ENCODE assay signal across 1 cellular context in the genomic region with DNA sequence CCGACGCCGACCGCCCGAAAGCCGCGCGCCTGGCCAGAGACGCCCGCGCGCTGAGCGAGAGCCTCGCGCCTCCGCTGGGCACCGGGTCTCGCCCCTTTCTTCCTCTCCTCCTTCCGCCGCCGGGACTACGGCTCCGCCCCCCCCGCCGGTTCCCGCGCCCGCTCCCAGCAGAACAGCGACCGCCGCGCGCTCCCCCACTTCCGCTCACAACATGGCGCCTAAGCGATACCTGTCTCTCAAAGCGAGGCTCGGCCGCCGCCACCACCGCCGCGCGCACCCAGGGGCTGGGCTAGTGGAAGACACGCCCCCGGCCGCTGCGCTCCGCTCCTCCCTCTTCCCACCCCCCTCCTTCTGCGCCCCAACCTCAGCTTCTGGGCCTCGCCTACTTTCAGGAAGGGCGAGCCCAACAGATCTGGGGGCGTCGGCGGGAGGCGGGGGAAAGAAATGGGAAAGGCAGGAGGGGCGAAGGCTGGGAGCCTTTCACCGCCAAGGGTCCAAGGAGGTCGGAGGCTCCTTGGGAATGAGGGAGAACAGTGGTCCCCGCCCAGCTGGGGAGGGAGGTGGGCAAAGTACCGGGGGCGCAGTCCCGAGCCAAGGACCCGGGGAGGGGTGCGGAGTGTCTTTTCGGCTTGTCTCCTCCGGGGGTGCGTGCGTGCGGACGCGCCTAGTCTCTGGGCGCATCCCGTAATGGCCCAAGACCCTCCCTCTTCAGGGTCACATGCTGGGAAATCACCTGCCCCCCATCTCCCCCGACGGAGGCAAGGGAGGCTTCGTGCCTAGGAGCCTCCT.
TF ChIP-seq lines count a peak whose summit lies in the region.

A gene (minus strand): TSS at position 100 of the 789 bp plus-strand sequence. CDS start 277 bp downstream, outside the sequence.

TF ChIP-seq in K562, 482 proteins besides CTCF, POLR2A, EP300 and RAD21 (continued from another document and continues in another):
- TF ChIP-seq, protein P1, sequence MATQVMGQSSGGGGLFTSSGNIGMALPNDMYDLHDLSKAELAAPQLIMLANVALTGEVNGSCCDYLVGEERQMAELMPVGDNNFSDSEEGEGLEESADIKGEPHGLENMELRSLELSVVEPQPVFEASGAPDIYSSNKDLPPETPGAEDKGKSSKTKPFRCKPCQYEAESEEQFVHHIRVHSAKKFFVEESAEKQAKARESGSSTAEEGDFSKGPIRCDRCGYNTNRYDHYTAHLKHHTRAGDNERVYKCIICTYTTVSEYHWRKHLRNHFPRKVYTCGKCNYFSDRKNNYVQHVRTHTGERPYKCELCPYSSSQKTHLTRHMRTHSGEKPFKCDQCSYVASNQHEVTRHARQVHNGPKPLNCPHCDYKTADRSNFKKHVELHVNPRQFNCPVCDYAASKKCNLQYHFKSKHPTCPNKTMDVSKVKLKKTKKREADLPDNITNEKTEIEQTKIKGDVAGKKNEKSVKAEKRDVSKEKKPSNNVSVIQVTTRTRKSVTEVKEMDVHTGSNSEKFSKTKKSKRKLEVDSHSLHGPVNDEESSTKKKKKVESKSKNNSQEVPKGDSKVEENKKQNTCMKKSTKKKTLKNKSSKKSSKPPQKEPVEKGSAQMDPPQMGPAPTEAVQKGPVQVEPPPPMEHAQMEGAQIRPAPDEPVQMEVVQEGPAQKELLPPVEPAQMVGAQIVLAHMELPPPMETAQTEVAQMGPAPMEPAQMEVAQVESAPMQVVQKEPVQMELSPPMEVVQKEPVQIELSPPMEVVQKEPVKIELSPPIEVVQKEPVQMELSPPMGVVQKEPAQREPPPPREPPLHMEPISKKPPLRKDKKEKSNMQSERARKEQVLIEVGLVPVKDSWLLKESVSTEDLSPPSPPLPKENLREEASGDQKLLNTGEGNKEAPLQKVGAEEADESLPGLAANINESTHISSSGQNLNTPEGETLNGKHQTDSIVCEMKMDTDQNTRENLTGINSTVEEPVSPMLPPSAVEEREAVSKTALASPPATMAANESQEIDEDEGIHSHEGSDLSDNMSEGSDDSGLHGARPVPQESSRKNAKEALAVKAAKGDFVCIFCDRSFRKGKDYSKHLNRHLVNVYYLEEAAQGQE (CRISPR knock-in tag; IDR thresholded peaks at IDR 0.05; ENCODE audit: low read depth): no peak
- TF ChIP-seq CAMTA2 (CRISPR knock-in tag; conservative IDR thresholded peaks at IDR 0.05) (no peak), IRF2 (CRISPR knock-in tag; IDR thresholded peaks at IDR 0.05) (no peak), ZNF384 (IDR thresholded peaks at IDR 0.05; ENCODE audit: low read depth, low read length) (no peak), NR1H2 (CRISPR knock-in tag; IDR thresholded peaks at IDR 0.05) (no peak), SLC30A9 (CRISPR knock-in tag; IDR thresholded peaks at IDR 0.05) (no peak), KLF1 (tag; IDR thresholded peaks at IDR 0.05) (no peak), GATA2 (CRISPR knock-in tag; IDR thresholded peaks at IDR 0.05) (no peak), ELF2 (CRISPR knock-in tag; IDR thresholded peaks at IDR 0.05) (no peak), ZNF79 (CRISPR knock-in tag; IDR thresholded peaks at IDR 0.05; ENCODE audit: low read depth) (no peak), ETV1 (tag; conservative IDR thresholded peaks at IDR 0.05; ENCODE audit: low read depth) (peak; percentile 71), RBFOX2 (IDR thresholded peaks at IDR 0.05; ENCODE audit: low read depth, low read length) (peak; percentile 86), ZNF124 (CRISPR knock-in tag; IDR thresholded peaks at IDR 0.05) (no peak), GATAD2A (IDR thresholded peaks at IDR 0.05) (no peak), DPF2 (IDR thresholded peaks at IDR 0.05) (0 out of 2 replicates have a peak, but pooled peaks have one; percentile 31), RBM14 (IDR thresholded peaks at IDR 0.05; ENCODE audit: borderline replicate concordance, insufficient read depth, low read depth, low read length) (no peak), RBM25 (IDR thresholded peaks at IDR 0.05; ENCODE audit: low read depth, low read length, severe bottlenecking) (no peak), POLR2B (IDR thresholded peaks at IDR 0.05; ENCODE audit: low read depth, partially characterized antibody) (no peak), PTRF (tag; IDR thresholded peaks at IDR 0.05) (no peak), MYNN (IDR thresholded peaks at IDR 0.05) (no peak), MYNN (CRISPR knock-in tag; IDR thresholded peaks at IDR 0.05) (no peak), BCOR (IDR thresholded peaks at IDR 0.05) (no peak), SMARCE1 (IDR thresholded peaks at IDR 0.05) (peak; percentile 36; the same call in 1 of the 2 replicates), XRCC4 (IDR thresholded peaks at IDR 0.05; ENCODE audit: extremely low read depth, insufficient read depth, insufficient read length) (no peak), TRIM28 (IDR thresholded peaks at IDR 0.05) (no peak)
- TF ChIP-seq, protein P2, sequence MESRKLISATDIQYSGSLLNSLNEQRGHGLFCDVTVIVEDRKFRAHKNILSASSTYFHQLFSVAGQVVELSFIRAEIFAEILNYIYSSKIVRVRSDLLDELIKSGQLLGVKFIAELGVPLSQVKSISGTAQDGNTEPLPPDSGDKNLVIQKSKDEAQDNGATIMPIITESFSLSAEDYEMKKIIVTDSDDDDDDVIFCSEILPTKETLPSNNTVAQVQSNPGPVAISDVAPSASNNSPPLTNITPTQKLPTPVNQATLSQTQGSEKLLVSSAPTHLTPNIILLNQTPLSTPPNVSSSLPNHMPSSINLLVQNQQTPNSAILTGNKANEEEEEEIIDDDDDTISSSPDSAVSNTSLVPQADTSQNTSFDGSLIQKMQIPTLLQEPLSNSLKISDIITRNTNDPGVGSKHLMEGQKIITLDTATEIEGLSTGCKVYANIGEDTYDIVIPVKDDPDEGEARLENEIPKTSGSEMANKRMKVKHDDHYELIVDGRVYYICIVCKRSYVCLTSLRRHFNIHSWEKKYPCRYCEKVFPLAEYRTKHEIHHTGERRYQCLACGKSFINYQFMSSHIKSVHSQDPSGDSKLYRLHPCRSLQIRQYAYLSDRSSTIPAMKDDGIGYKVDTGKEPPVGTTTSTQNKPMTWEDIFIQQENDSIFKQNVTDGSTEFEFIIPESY (CRISPR knock-in tag; IDR thresholded peaks at IDR 0.05): no peak
- TF ChIP-seq, protein P3, sequence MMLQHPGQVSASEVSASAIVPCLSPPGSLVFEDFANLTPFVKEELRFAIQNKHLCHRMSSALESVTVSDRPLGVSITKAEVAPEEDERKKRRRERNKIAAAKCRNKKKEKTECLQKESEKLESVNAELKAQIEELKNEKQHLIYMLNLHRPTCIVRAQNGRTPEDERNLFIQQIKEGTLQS (IDR thresholded peaks at IDR 0.05): no peak
- TF ChIP-seq, protein P3 (CRISPR knock-in tag; conservative IDR thresholded peaks at IDR 0.05): no peak
- TF ChIP-seq, protein P4, sequence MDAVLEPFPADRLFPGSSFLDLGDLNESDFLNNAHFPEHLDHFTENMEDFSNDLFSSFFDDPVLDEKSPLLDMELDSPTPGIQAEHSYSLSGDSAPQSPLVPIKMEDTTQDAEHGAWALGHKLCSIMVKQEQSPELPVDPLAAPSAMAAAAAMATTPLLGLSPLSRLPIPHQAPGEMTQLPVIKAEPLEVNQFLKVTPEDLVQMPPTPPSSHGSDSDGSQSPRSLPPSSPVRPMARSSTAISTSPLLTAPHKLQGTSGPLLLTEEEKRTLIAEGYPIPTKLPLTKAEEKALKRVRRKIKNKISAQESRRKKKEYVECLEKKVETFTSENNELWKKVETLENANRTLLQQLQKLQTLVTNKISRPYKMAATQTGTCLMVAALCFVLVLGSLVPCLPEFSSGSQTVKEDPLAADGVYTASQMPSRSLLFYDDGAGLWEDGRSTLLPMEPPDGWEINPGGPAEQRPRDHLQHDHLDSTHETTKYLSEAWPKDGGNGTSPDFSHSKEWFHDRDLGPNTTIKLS (IDR thresholded peaks at IDR 0.05; ENCODE audit: borderline replicate concordance, low read depth): no peak
- TF ChIP-seq, protein P5, sequence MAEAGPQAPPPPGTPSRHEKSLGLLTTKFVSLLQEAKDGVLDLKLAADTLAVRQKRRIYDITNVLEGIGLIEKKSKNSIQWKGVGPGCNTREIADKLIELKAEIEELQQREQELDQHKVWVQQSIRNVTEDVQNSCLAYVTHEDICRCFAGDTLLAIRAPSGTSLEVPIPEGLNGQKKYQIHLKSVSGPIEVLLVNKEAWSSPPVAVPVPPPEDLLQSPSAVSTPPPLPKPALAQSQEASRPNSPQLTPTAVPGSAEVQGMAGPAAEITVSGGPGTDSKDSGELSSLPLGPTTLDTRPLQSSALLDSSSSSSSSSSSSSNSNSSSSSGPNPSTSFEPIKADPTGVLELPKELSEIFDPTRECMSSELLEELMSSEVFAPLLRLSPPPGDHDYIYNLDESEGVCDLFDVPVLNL (CRISPR knock-in tag; IDR thresholded peaks at IDR 0.05; ENCODE audit: low read depth): 0 out of 2 replicates have a peak, but pooled peaks have one; percentile 48
- TF ChIP-seq, protein P6, sequence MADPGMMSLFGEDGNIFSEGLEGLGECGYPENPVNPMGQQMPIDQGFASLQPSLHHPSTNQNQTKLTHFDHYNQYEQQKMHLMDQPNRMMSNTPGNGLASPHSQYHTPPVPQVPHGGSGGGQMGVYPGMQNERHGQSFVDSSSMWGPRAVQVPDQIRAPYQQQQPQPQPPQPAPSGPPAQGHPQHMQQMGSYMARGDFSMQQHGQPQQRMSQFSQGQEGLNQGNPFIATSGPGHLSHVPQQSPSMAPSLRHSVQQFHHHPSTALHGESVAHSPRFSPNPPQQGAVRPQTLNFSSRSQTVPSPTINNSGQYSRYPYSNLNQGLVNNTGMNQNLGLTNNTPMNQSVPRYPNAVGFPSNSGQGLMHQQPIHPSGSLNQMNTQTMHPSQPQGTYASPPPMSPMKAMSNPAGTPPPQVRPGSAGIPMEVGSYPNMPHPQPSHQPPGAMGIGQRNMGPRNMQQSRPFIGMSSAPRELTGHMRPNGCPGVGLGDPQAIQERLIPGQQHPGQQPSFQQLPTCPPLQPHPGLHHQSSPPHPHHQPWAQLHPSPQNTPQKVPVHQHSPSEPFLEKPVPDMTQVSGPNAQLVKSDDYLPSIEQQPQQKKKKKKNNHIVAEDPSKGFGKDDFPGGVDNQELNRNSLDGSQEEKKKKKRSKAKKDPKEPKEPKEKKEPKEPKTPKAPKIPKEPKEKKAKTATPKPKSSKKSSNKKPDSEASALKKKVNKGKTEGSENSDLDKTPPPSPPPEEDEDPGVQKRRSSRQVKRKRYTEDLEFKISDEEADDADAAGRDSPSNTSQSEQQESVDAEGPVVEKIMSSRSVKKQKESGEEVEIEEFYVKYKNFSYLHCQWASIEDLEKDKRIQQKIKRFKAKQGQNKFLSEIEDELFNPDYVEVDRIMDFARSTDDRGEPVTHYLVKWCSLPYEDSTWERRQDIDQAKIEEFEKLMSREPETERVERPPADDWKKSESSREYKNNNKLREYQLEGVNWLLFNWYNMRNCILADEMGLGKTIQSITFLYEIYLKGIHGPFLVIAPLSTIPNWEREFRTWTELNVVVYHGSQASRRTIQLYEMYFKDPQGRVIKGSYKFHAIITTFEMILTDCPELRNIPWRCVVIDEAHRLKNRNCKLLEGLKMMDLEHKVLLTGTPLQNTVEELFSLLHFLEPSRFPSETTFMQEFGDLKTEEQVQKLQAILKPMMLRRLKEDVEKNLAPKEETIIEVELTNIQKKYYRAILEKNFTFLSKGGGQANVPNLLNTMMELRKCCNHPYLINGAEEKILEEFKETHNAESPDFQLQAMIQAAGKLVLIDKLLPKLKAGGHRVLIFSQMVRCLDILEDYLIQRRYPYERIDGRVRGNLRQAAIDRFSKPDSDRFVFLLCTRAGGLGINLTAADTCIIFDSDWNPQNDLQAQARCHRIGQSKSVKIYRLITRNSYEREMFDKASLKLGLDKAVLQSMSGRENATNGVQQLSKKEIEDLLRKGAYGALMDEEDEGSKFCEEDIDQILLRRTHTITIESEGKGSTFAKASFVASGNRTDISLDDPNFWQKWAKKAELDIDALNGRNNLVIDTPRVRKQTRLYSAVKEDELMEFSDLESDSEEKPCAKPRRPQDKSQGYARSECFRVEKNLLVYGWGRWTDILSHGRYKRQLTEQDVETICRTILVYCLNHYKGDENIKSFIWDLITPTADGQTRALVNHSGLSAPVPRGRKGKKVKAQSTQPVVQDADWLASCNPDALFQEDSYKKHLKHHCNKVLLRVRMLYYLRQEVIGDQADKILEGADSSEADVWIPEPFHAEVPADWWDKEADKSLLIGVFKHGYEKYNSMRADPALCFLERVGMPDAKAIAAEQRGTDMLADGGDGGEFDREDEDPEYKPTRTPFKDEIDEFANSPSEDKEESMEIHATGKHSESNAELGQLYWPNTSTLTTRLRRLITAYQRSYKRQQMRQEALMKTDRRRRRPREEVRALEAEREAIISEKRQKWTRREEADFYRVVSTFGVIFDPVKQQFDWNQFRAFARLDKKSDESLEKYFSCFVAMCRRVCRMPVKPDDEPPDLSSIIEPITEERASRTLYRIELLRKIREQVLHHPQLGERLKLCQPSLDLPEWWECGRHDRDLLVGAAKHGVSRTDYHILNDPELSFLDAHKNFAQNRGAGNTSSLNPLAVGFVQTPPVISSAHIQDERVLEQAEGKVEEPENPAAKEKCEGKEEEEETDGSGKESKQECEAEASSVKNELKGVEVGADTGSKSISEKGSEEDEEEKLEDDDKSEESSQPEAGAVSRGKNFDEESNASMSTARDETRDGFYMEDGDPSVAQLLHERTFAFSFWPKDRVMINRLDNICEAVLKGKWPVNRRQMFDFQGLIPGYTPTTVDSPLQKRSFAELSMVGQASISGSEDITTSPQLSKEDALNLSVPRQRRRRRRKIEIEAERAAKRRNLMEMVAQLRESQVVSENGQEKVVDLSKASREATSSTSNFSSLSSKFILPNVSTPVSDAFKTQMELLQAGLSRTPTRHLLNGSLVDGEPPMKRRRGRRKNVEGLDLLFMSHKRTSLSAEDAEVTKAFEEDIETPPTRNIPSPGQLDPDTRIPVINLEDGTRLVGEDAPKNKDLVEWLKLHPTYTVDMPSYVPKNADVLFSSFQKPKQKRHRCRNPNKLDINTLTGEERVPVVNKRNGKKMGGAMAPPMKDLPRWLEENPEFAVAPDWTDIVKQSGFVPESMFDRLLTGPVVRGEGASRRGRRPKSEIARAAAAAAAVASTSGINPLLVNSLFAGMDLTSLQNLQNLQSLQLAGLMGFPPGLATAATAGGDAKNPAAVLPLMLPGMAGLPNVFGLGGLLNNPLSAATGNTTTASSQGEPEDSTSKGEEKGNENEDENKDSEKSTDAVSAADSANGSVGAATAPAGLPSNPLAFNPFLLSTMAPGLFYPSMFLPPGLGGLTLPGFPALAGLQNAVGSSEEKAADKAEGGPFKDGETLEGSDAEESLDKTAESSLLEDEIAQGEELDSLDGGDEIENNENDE (IDR thresholded peaks at IDR 0.05; ENCODE audit: low read depth, low read length): no peak
- TF ChIP-seq, protein P7, sequence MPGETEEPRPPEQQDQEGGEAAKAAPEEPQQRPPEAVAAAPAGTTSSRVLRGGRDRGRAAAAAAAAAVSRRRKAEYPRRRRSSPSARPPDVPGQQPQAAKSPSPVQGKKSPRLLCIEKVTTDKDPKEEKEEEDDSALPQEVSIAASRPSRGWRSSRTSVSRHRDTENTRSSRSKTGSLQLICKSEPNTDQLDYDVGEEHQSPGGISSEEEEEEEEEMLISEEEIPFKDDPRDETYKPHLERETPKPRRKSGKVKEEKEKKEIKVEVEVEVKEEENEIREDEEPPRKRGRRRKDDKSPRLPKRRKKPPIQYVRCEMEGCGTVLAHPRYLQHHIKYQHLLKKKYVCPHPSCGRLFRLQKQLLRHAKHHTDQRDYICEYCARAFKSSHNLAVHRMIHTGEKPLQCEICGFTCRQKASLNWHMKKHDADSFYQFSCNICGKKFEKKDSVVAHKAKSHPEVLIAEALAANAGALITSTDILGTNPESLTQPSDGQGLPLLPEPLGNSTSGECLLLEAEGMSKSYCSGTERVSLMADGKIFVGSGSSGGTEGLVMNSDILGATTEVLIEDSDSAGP (CRISPR knock-in tag; IDR thresholded peaks at IDR 0.05): no peak
